Comparison of ENCODE assay signal across 19 cellular contexts in the genomic region with DNA sequence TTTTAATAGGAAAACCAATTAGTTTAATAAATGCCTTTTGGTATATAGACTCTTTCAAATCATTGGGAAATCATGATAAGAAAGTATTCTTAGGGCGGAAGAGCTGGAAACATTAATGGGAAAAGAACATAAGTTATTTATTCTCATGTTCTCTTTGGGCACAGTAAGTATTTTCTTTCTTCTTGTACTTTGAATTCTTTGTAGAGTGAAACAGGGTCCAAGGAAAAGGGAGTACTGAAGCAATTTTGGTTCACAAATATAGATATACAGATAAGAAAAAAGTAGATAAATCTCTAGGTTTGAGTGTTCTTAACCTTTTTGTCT.
A peak's percentile ranks its signal among the peaks of the same experiment; 100 is the strongest.
DNase-seq lines count a peak whose midpoint lies in the region; ATAC-seq and TF ChIP-seq lines count a peak whose summit lies in the region.
"Had no signal": no experiment of that assay in that cellular context is flagged by ENCODE, and none has a peak within 500 bp of the region (broad histone marks: within the 10 kb centered on the region; RNA-seq: fewer than 3 reads in every experiment).

No MANE protein-coding gene starts in this region.

- intact Hi-C loops in ascending aorta (cut with DNase I): loop anchor here (2.0 to 10.0 kb wide), 2 partner anchors 33 to 1089 kb away; no protein-coding TSS in a partner anchor
- intact Hi-C loops in transverse colon (cut with DNase I; ENCODE audit: low total_unique reads): loop anchor here (10.0 kb wide), 1 partner anchor 119 kb away; the partner anchor contains the start of gene MICAL2

- peaks cover 65% of the 10 kb centered on the region for H3K36me3 Mint-ChIP-seq in HFFc6 (ENCODE audit: low read depth)
- H3K36me3 Mint-ChIP-seq: neural progenitor cell; stimulated activated naive B cell treated with anti-CD40 and anti-IgM and Interleukin-4, amounts not matched to agents 10 μg/mL and 1 μg/mL and 100 μg/mL, for 72 hours; WTC11 had no signal

- in situ Hi-C loops in transverse colon (cut with MboI; ENCODE audit: low pct_ligation_motif_present in 1 of 4, low pct_unique_long_range_greater_than_20kb in 1 of 4, low sequenced_read_pairs in 3 of 4): loop anchor here (25.0 kb wide), 2 partner anchors 171 to 421 kb away; no protein-coding TSS in a partner anchor

- TF ChIP-seq POLR2A in transverse colon (IDR thresholded peaks at IDR 0.05): no peak

- DNase-seq in HFFc6: no peak
- no peak for DNase-seq in ascending aorta (ENCODE audit: low spot score in 2 of 2)
- peak; percentile 63 for DNase-seq in iris pigment epithelial cell (ENCODE audit: low read depth)
- DNase-seq in transverse colon: no peak
- no peak for DNase-seq in DMS79 (lab: John Stamatoyannopoulos, UW)
- DNase-seq: activated naive CD4-positive, alpha-beta T cell treated with anti-CD3 and anti-CD28 coated beads, Interleukin-2, amount 10 ng/mL, durations not matched to agents 7 days and 5 days; body of pancreas; C1 segment of cervical spinal cord; DND-41; effector memory CD4-positive, alpha-beta T cell; foreskin keratinocyte; NCI-H1048; NCI-H748 treated with DMSO at 0.1 percent for 48 hours; stimulated activated naive B cell treated with anti-CD40 and anti-IgM and Interleukin-4, amounts not matched to agents 10 μg/mL and 1 μg/mL and 100 μg/mL, for 72 hours; T-helper 1 cell had no signal

- H3K4me1 ChIP-seq in ascending aorta: peaks cover 22 to 70% of the 10 kb centered on the region in 2 donors
- peaks cover 50% of the 10 kb centered on the region for H3K4me1 ChIP-seq in stomach smooth muscle (ENCODE audit: control insufficient read depth, insufficient read depth, low read length)
- H3K4me1 ChIP-seq in transverse colon: peaks cover 8 to 25% (median 12%) of the 10 kb centered on the region in 4 donors
- H3K4me1 ChIP-seq: neural progenitor cell had no signal

- H3K4me3 ChIP-seq in ascending aorta (no peak overlapping the region), stomach smooth muscle (ENCODE audit: low read length in 2 of 2) (no peak overlapping the region), transverse colon (no peak overlapping the region)
- H3K4me3 ChIP-seq: body of pancreas, neural progenitor cell had no signal

- WGBS in transverse colon (ENCODE audit: low coverage in 1 of 2), 2 donors: 90 to 92% methylated on average over 1 of the region's 1 CpG

- H3K27me3 Mint-ChIP-seq in HFFc6 (ENCODE audit: insufficient read depth): peaks cover 5% of the 10 kb centered on the region
- H3K27me3 Mint-ChIP-seq: activated naive CD4-positive, alpha-beta T cell treated with anti-CD3 and anti-CD28 coated beads, Interleukin-2, amount 10 ng/mL, durations not matched to agents 7 days and 5 days had no signal

- H3K27ac ChIP-seq in ascending aorta (peak overlapping the region; percentile 94 to 98), stomach smooth muscle (ENCODE audit: low read length) (peak overlapping the region; percentile 97), transverse colon (peak overlapping the region in 2 of 4 donors; percentile 78 to 80)
- H3K27ac ChIP-seq: body of pancreas, foreskin keratinocyte, neural progenitor cell had no signal

- peak overlapping the region; percentile 65 for H3K4me3 Mint-ChIP-seq in HFFc6
- H3K4me3 Mint-ChIP-seq: activated naive CD4-positive, alpha-beta T cell treated with anti-CD3 and anti-CD28 coated beads, Interleukin-2, amount 10 ng/mL, durations not matched to agents 7 days and 5 days; neural progenitor cell; stimulated activated naive B cell treated with anti-CD40 and anti-IgM and Interleukin-4, amounts not matched to agents 10 μg/mL and 1 μg/mL and 100 μg/mL, for 72 hours; WTC11 had no signal

- peaks cover 84% of the 10 kb centered on the region for H3K4me1 Mint-ChIP-seq in HFFc6 (ENCODE audit: low read depth)
- H3K4me1 Mint-ChIP-seq: neural progenitor cell, WTC11 had no signal

- H3K36me3 ChIP-seq in ascending aorta: peaks cover 38 to 73% of the 10 kb centered on the region in 2 donors
- peaks cover 35 to 40% of the 10 kb centered on the region in 2 donors for H3K36me3 ChIP-seq in stomach smooth muscle (ENCODE audit: control insufficient read depth in 2 of 2, insufficient read depth in 2 of 2, low read length in 2 of 2)
- peaks cover 0 to 14% (median 0%) of the 10 kb centered on the region in 4 donors for H3K36me3 ChIP-seq in transverse colon
- H3K36me3 ChIP-seq: neural progenitor cell had no signal

- TF ChIP-seq CTCF in HFFc6 (IDR thresholded peaks at IDR 0.05): no peak
- no peak for TF ChIP-seq CTCF in ascending aorta (IDR thresholded peaks at IDR 0.05)
- no peak for TF ChIP-seq CTCF in transverse colon (IDR thresholded peaks at IDR 0.05)

- H3K9me3 ChIP-seq in ascending aorta: no peaks in the 10 kb centered on the region
- no peaks in the 10 kb centered on the region for H3K9me3 ChIP-seq in stomach smooth muscle (ENCODE audit: control insufficient read depth in 2 of 2, low read length in 2 of 2)
- no peaks in the 10 kb centered on the region for H3K9me3 ChIP-seq in transverse colon
- H3K9me3 ChIP-seq: body of pancreas had no signal

- TF ChIP-seq EP300 in transverse colon (IDR thresholded peaks at IDR 0.05; ENCODE audit: low read depth): no peak

- peak overlapping the region; percentile 97 for H3K27ac Mint-ChIP-seq in HFFc6
- H3K27ac Mint-ChIP-seq: activated naive CD4-positive, alpha-beta T cell treated with anti-CD3 and anti-CD28 coated beads, Interleukin-2, amount 10 ng/mL, durations not matched to agents 7 days and 5 days; neural progenitor cell; stimulated activated naive B cell treated with anti-CD40 and anti-IgM and Interleukin-4, amounts not matched to agents 10 μg/mL and 1 μg/mL and 100 μg/mL, for 72 hours; WTC11 had no signal

- no peaks in the 10 kb centered on the region for H3K9me3 Mint-ChIP-seq in HFFc6
- H3K9me3 Mint-ChIP-seq: activated naive CD4-positive, alpha-beta T cell treated with anti-CD3 and anti-CD28 coated beads, Interleukin-2, amount 10 ng/mL, durations not matched to agents 7 days and 5 days; stimulated activated naive B cell treated with anti-CD40 and anti-IgM and Interleukin-4, amounts not matched to agents 10 μg/mL and 1 μg/mL and 100 μg/mL, for 72 hours; WTC11 had no signal

- H3K27me3 ChIP-seq in ascending aorta (no peaks in the 10 kb centered on the region), stomach smooth muscle (ENCODE audit: control insufficient read depth in 1 of 2, insufficient read depth in 2 of 2, low read length in 2 of 2) (no peaks in the 10 kb centered on the region), transverse colon (no peaks in the 10 kb centered on the region)
- H3K27me3 ChIP-seq: body of pancreas, foreskin keratinocyte, neural progenitor cell had no signal

- H3K9ac ChIP-seq in stomach smooth muscle (ENCODE audit: low read length in 2 of 2): no peak overlapping the region
- H3K9ac ChIP-seq: neural progenitor cell had no signal

- no peak for ATAC-seq in GM19324 (IDR thresholded peaks at IDR 0.05; ENCODE audit: low FRiP score, unreplicated experiment)
- ATAC-seq: body of pancreas; stimulated activated naive B cell treated with anti-CD40 and anti-IgM and Interleukin-4, amounts not matched to agents 10 μg/mL and 1 μg/mL and 100 μg/mL, for 72 hours; WTC11 had no signal
